15 cellular contexts compared by ENCODE assay signal in the genomic region with DNA sequence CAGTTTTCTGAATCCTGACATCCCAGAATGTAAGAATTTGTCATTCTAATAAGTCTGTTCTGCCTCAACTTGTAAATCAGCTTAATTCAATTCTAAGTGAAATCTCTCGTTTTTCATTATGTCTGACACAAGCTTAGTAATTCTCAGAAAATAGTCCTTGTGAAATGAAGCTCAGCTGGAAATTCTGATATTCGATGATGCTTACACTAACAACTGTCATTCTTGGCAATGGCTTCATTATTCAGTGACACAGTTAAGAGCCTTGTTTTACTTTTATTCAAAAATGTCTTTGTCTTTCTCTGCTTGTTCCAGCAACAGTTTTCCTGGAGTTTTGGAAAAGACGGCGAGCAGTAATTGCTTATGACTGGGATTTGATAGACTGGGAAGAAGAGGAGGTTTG.
DNase-seq lines count a peak whose midpoint lies in the region; TF ChIP-seq lines count a peak whose summit lies in the region.
"Had no signal": no experiment of that assay in that cellular context is flagged by ENCODE, and none has a peak within 500 bp of the region (broad histone marks: within the 10 kb centered on the region; RNA-seq: fewer than 3 reads in every experiment).

No MANE protein-coding gene starts in this region.

- H3K9me3 ChIP-seq in OCI-LY3 (ENCODE audit: insufficient read depth, low read length), result no peaks in the 10 kb centered on the region
- H3K9me3 ChIP-seq: Caco-2 had no signal

- no peaks in the 10 kb centered on the region for H4K20me1 ChIP-seq in OCI-LY3 (ENCODE audit: insufficient read depth, low read length)

- H3K27me3 Mint-ChIP-seq in brain, result no peaks in the 10 kb centered on the region
- H3K27me3 Mint-ChIP-seq in activated CD4-positive, alpha-beta memory T cell treated with anti-CD3 and anti-CD28 coated beads, Interleukin-2, amount 10 ng/mL, durations not matched to agents 7 days and 5 days, result peaks cover 3% of the 10 kb centered on the region

- no peak overlapping the region for H3K4me3 ChIP-seq in OCI-LY3 (ENCODE audit: low read length)

- peak overlapping the region in 4 of 5 experiments; percentile 40 to 64 (median 50) for H3K27ac Mint-ChIP-seq in brain
- no peak overlapping the region for H3K27ac Mint-ChIP-seq in activated CD4-positive, alpha-beta memory T cell treated with anti-CD3 and anti-CD28 coated beads, Interleukin-2, amount 10 ng/mL, durations not matched to agents 7 days and 5 days
- H3K27ac Mint-ChIP-seq: CD14-positive monocyte; CD8-positive, alpha-beta memory T cell; HFFc6 had no signal

- peak overlapping the region; percentile 18; the same call in 1 of the 2 replicates for H3K4me2 ChIP-seq in OCI-LY3 (ENCODE audit: low read length)

- CTCF ChIA-PET in activated CD4-positive, alpha-beta memory T cell treated with anti-CD3 and anti-CD28 coated beads, Interleukin-2, amount 10 ng/mL, durations not matched to agents 7 days and 5 days (lab: Charles Lee), result no interaction called here

- no peaks in the 10 kb centered on the region for H3K36me3 ChIP-seq in OCI-LY3 (replicated peaks; ENCODE audit: low read depth, low read length)

- no peak for TF ChIP-seq CTCF in OCI-LY3 (IDR thresholded peaks at IDR 0.05; ENCODE audit: low read depth, low read length)
- no peak for TF ChIP-seq CTCF in brain (conservative IDR thresholded peaks at IDR 0.05)

- H3K4me1 Mint-ChIP-seq in brain, result peaks cover 39% of the 10 kb centered on the region
- H3K4me1 Mint-ChIP-seq in activated CD4-positive, alpha-beta memory T cell treated with anti-CD3 and anti-CD28 coated beads, Interleukin-2, amount 10 ng/mL, durations not matched to agents 7 days and 5 days, result peaks cover 20% of the 10 kb centered on the region
- H3K4me1 Mint-ChIP-seq: CD14-positive monocyte had no signal

- no peak overlapping the region for H3K27ac ChIP-seq in OCI-LY3 (ENCODE audit: low read length)
- H3K27ac ChIP-seq: HL-60 had no signal

- no peak overlapping the region for H3K9ac ChIP-seq in OCI-LY3 (ENCODE audit: low read length)

- H3K4me3 Mint-ChIP-seq in brain, result peak overlapping the region in 1 of 5 experiments; percentile 14
- H3K4me3 Mint-ChIP-seq in activated CD4-positive, alpha-beta memory T cell treated with anti-CD3 and anti-CD28 coated beads, Interleukin-2, amount 10 ng/mL, durations not matched to agents 7 days and 5 days, result no peak overlapping the region
- H3K4me3 Mint-ChIP-seq: CD14-positive monocyte; CD8-positive, alpha-beta memory T cell; HFFc6 had no signal

- POLR2A ChIA-PET in activated CD4-positive, alpha-beta memory T cell treated with anti-CD3 and anti-CD28 coated beads, Interleukin-2, amount 10 ng/mL, durations not matched to agents 7 days and 5 days (lab: Charles Lee), result no interaction called here

- DNase-seq in medulla oblongata (ENCODE audit: extremely low spot score) (peak; percentile 29), putamen (ENCODE audit: low spot score) (peak; percentile 65), DMS53 (lab: John Stamatoyannopoulos, UW) (no peak), cerebellar cortex (ENCODE audit: low spot score) (no peak), NCI-H748 treated with DMSO at 0.1 percent for 48 hours (lab: John Stamatoyannopoulos, UW) (no peak)
- no peak for DNase-seq in activated CD4-positive, alpha-beta memory T cell treated with anti-CD3 and anti-CD28 coated beads, Interleukin-2, amount 10 ng/mL, durations not matched to agents 7 days and 5 days
- DNase-seq: Caco-2; CD8-positive, alpha-beta memory T cell; GF-D8; HCEC 1CT; HFFc6 had no signal

- peaks cover 14% of the 10 kb centered on the region for H3K4me1 ChIP-seq in OCI-LY3 (ENCODE audit: low read length)
- H3K4me1 ChIP-seq: Caco-2 had no signal

- H3K27me3 ChIP-seq in OCI-LY3 (ENCODE audit: low read depth, low read length), result peaks cover 12% of the 10 kb centered on the region; the same call in 1 of the 2 replicates

- no peaks in the 10 kb centered on the region for H3K79me2 ChIP-seq in OCI-LY3 (ENCODE audit: low read length)

- H3K9me3 Mint-ChIP-seq in brain, result peaks cover 0 to 4% (median 0%) of the 10 kb centered on the region in 5 experiments
- H3K9me3 Mint-ChIP-seq in activated CD4-positive, alpha-beta memory T cell treated with anti-CD3 and anti-CD28 coated beads, Interleukin-2, amount 10 ng/mL, durations not matched to agents 7 days and 5 days, result no peaks in the 10 kb centered on the region

- H3K36me3 Mint-ChIP-seq in brain, result no peaks in the 10 kb centered on the region
- no peaks in the 10 kb centered on the region for H3K36me3 Mint-ChIP-seq in activated CD4-positive, alpha-beta memory T cell treated with anti-CD3 and anti-CD28 coated beads, Interleukin-2, amount 10 ng/mL, durations not matched to agents 7 days and 5 days (ENCODE audit: low read depth)
- H3K36me3 Mint-ChIP-seq: CD14-positive monocyte; CD8-positive, alpha-beta memory T cell had no signal

- no peak overlapping the region for H2AFZ ChIP-seq in OCI-LY3 (ENCODE audit: low read depth, low read length)

Comparison
In these comparisons a context has a peak if more than half of its experiments do, and no peak if none do; other contexts are left out.
1. DNase-seq: peak in medulla oblongata (single experiment) and putamen (single experiment); none in DMS53 (single experiment), cerebellar cortex (single experiment), NCI-H748 treated with DMSO at 0.1 percent for 48 hours (single experiment) and activated CD4-positive, alpha-beta memory T cell treated with anti-CD3 and anti-CD28 coated beads, Interleukin-2, amount 10 ng/mL, durations not matched to agents 7 days and 5 days (single experiment).